14 cellular contexts compared by ENCODE assay signal in the genomic region with DNA sequence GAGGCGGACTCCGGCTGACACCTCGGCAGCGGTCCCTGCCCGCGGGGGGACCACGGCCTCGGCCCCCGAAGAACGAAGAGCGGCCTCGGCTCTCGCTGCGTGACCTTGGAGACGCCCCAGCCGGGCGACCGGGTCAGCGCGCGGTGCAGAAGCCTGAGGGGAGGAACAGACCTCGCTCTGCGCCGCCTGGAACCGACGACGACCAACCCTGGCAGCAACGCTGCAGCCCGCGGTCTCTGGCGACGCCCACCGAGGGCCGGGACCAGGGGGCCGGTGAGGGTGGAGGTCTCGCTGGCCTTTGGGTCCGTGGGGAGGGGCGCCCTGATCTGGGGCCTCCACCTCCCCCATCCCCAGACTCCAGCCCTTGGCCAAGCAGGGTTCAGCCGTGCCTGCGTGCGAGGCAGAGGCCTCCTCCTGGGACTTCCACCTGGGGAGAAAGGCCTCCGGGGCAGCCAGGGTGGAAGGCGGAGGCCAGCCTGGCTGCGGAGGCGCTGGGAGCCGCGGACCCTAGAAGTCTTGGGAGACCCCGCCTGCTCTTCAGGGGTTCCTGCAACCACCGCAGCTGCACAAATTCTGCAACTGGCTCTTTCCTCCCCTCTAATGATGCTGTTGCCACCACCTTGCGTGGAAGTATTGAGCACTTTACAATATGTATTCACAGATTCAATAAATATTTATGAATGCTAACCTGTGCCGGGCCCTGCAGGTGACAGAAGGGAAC. TPM values are rescaled to one million over a fixed set of nuclear protein-coding genes. Genes with fewer than 3 reads are reported as not detected.
DNase-seq lines count a peak whose midpoint lies in the region; ATAC-seq, FAIRE-seq and TF ChIP-seq lines count a peak whose summit lies in the region.
"Had no signal": no experiment of that assay in that cellular context is flagged by ENCODE, and none has a peak within 500 bp of the region (broad histone marks: within the 10 kb centered on the region; RNA-seq: fewer than 3 reads in every experiment).

No MANE protein-coding gene starts in this region.

- no peak for ATAC-seq in A549
- ATAC-seq in memory B cell (ENCODE audit: low read depth): no peak
- ATAC-seq in stimulated activated naive B cell treated with anti-CD40 and anti-IgM and Interleukin-4, amounts not matched to agents 10 μg/mL and 1 μg/mL and 100 μg/mL, for 72 hours (replicated peaks): no peak
- no peak for ATAC-seq in HG03354 (IDR thresholded peaks at IDR 0.05; ENCODE audit: poor library complexity, severe bottlenecking, unreplicated experiment)

- CTCF ChIA-PET in A549 (lab: Yijun Ruan, JAX): interaction anchor here (0.7 to 1.2 kb wide), 5 partner anchors 9 to 18 kb away, joined by 3 to 5 read pairs (median 4); no protein-coding TSS in a partner anchor

- peaks cover 38% of the 10 kb centered on the region for H3K27me3 ChIP-seq in HUES48 (ENCODE audit: control insufficient read depth, insufficient read depth, low read length)
- H3K27me3 ChIP-seq in esophagus squamous epithelium: peaks cover 12 to 89% (median 17%) of the 10 kb centered on the region in 4 donors

- H3K36me3 ChIP-seq in HUES48 (ENCODE audit: control insufficient read depth, insufficient read depth, low read length): no peaks in the 10 kb centered on the region
- no peaks in the 10 kb centered on the region for H3K36me3 ChIP-seq in esophagus squamous epithelium

- peaks cover 8% of the 10 kb centered on the region for H3K9me3 Mint-ChIP-seq in memory B cell
- peaks cover 7 to 11% of the 10 kb centered on the region in 2 donors for H3K9me3 Mint-ChIP-seq in stimulated activated naive B cell treated with anti-CD40 and anti-IgM and Interleukin-4, amounts not matched to agents 10 μg/mL and 1 μg/mL and 100 μg/mL, for 72 hours

- H3K36me3 Mint-ChIP-seq in memory B cell: peaks cover 11% of the 10 kb centered on the region
- peaks cover 9% of the 10 kb centered on the region in 2 donors for H3K36me3 Mint-ChIP-seq in stimulated activated naive B cell treated with anti-CD40 and anti-IgM and Interleukin-4, amounts not matched to agents 10 μg/mL and 1 μg/mL and 100 μg/mL, for 72 hours

- H3K9ac ChIP-seq in HUES48 (ENCODE audit: low read depth, low read length): no peak overlapping the region
- H3K9ac ChIP-seq: parathyroid adenoma had no signal

- H3K9me3 ChIP-seq in A549 (no peaks in the 10 kb centered on the region), HUES48 (ENCODE audit: control insufficient read depth, insufficient read depth, low read length) (no peaks in the 10 kb centered on the region), esophagus squamous epithelium (peaks cover 0 to 16% (median 5%) of the 10 kb centered on the region in 3 donors)

- intact Hi-C loops in esophagus squamous epithelium (cut with DNase I): no loop called here

- no peak for TF ChIP-seq RAD21 in A549 (conservative IDR thresholded peaks at IDR 0.05 in 1 of 2, IDR thresholded peaks at IDR 0.05 in 1 of 2)

- peak overlapping the region; percentile 77 for H3K4me2 ChIP-seq in A549

- H3K4me3 Mint-ChIP-seq in memory B cell: peak overlapping the region; percentile 24
- no peak overlapping the region for H3K4me3 Mint-ChIP-seq in stimulated activated naive B cell treated with anti-CD40 and anti-IgM and Interleukin-4, amounts not matched to agents 10 μg/mL and 1 μg/mL and 100 μg/mL, for 72 hours
- H3K4me3 Mint-ChIP-seq: central memory CD8-positive, alpha-beta T cell had no signal

- peaks cover 13% of the 10 kb centered on the region for H3K27me3 Mint-ChIP-seq in memory B cell
- peaks cover 39 to 65% of the 10 kb centered on the region in 2 donors for H3K27me3 Mint-ChIP-seq in stimulated activated naive B cell treated with anti-CD40 and anti-IgM and Interleukin-4, amounts not matched to agents 10 μg/mL and 1 μg/mL and 100 μg/mL, for 72 hours

- peaks cover 44% of the 10 kb centered on the region for H3K4me1 Mint-ChIP-seq in memory B cell
- H3K4me1 Mint-ChIP-seq in stimulated activated naive B cell treated with anti-CD40 and anti-IgM and Interleukin-4, amounts not matched to agents 10 μg/mL and 1 μg/mL and 100 μg/mL, for 72 hours: peaks cover 34 to 41% of the 10 kb centered on the region in 2 donors

- no peak overlapping the region for H3K27ac Mint-ChIP-seq in memory B cell
- no peak overlapping the region for H3K27ac Mint-ChIP-seq in stimulated activated naive B cell treated with anti-CD40 and anti-IgM and Interleukin-4, amounts not matched to agents 10 μg/mL and 1 μg/mL and 100 μg/mL, for 72 hours
- H3K27ac Mint-ChIP-seq: T-cell had no signal

- DNase-seq in A549 (ENCODE audit: low read depth in 1 of 2, low spot score in 1 of 2) (no peak), esophagus squamous epithelium (lab: John Stamatoyannopoulos, UW) (no peak), memory B cell (ENCODE audit: low spot score in 2 of 2) (no peak), frontal cortex (ENCODE audit: low spot score in 2 of 2) (no peak)
- DNase-seq in stimulated activated naive B cell treated with anti-CD40 and anti-IgM and Interleukin-4, amounts not matched to agents 10 μg/mL and 1 μg/mL and 100 μg/mL, for 72 hours: no peak
- no peak for DNase-seq in activated naive CD4-positive, alpha-beta T cell treated with Interleukin-2 at 50 U/mL for 16 hours
- DNase-seq: NCI-H1092 treated with DMSO at 0.1 percent for 48 hours, NCI-H510A, T-cell had no signal

- H3K4me3 ChIP-seq in A549 (peak overlapping the region; percentile 42), HUES48 (ENCODE audit: low read depth, low read length) (peak overlapping the region; percentile 46; the same call in 1 of the 2 replicates), esophagus squamous epithelium (peak overlapping the region in 3 of 4 donors; percentile 2 to 61 (median 35))

- POLR2A ChIA-PET in A549 (lab: Yijun Ruan, JAX): no interaction called here

- H3K27ac ChIP-seq in A549: peak overlapping the region in 1 of 2 experiments; percentile 63; a peak in 1 of 6 replicates
- no peak overlapping the region for H3K27ac ChIP-seq in HUES48 (ENCODE audit: low read depth, low read length)
- no peak overlapping the region for H3K27ac ChIP-seq in esophagus squamous epithelium
- H3K27ac ChIP-seq: parathyroid adenoma had no signal

- WGBS in A549 (ENCODE audit: missing lambda C conversion rate): 84% methylated on average over 10 of the region's 51 CpGs
- 33 to 91% methylated on average over 6 to 9 of the region's 51 CpGs for WGBS in esophagus squamous epithelium, 2 donors

- FAIRE-seq in A549 (lab: Jason Lieb, UNC) (no peak), frontal cortex (lab: Jason Lieb, UNC) (no peak)

- no peak for TF ChIP-seq POLR2A in A549 (IDR thresholded peaks at IDR 0.05; ENCODE audit: low read length)
- TF ChIP-seq POLR2A in esophagus squamous epithelium (IDR thresholded peaks at IDR 0.05): no peak

- no peak for TF ChIP-seq CTCF in A549 (IDR thresholded peaks at IDR 0.05)
- TF ChIP-seq CTCF in esophagus squamous epithelium (IDR thresholded peaks at IDR 0.05): no peak

- no peak for TF ChIP-seq EP300 in A549 (IDR thresholded peaks at IDR 0.05)

- H3K4me1 ChIP-seq in A549 (peaks cover 10% of the 10 kb centered on the region; the same call in 2 of the 3 replicates), HUES48 (ENCODE audit: control insufficient read depth, insufficient read depth, low read length) (no peaks in the 10 kb centered on the region), esophagus squamous epithelium (peaks cover 0 to 18% (median 10%) of the 10 kb centered on the region in 3 donors)
- H3K4me1 ChIP-seq: parathyroid adenoma had no signal

TF ChIP-seq in A549, 52 proteins besides CTCF, POLR2A, EP300 and RAD21:
- TF ChIP-seq KDM5A (IDR thresholded peaks at IDR 0.05) (no peak), RARB (CRISPR knock-in tag; IDR thresholded peaks at IDR 0.05) (no peak)
- TF ChIP-seq, protein P1, sequence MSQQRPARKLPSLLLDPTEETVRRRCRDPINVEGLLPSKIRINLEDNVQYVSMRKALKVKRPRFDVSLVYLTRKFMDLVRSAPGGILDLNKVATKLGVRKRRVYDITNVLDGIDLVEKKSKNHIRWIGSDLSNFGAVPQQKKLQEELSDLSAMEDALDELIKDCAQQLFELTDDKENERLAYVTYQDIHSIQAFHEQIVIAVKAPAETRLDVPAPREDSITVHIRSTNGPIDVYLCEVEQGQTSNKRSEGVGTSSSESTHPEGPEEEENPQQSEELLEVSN (IDR thresholded peaks at IDR 0.05; ENCODE audit: borderline replicate concordance, low read depth): no peak

RNA-seq across cellular contexts. Expression of gene SLC12A7, which starts 44.3 kb away (rescaled TPM):
- polyA plus RNA-seq in A549 (2011; rRNA removed) (11.2 and 12.3 TPM in 2 replicates), A549 (2017; fragmentation: RNase III; extraction: RNeasy Plus Mini Kit Qiagen cat#74134 plus additional on column Dnase treatment) (18.1 to 22.5 TPM (median 19.5 TPM) in 3 replicates)
- 15.3 and 19.8 TPM in 2 replicates for polyA plus RNA-seq in A549 (2012; cell fraction: cytosol; rRNA removed)
- polyA plus RNA-seq in A549 (2012; cell fraction: nucleus; rRNA removed): 79.7 and 103 TPM in 2 replicates
- polyA minus RNA-seq in A549 (2011; rRNA and poly(A)+ RNA removed): 11.0 and 22.1 TPM in 2 replicates
- total RNA-seq in esophagus squamous epithelium (10 to 100 TPM in 1 of 4 donors, 1 to 10 TPM in 3; 4.5 to 13.4 (median 6.6) TPM), frontal cortex (5.7 TPM)

RNA-seq across cellular contexts. Expression of gene SLC6A19, which starts 45.2 kb away (rescaled TPM):
- polyA plus RNA-seq in A549 (2011; rRNA removed) (not detected in 2 replicates), A549 (2017; fragmentation: RNase III; extraction: RNeasy Plus Mini Kit Qiagen cat#74134 plus additional on column Dnase treatment) (0.01 to 0.03 TPM in 2 of 3 replicates, not detected in the other)
- 0.01 and 0.03 TPM in 2 replicates for polyA plus RNA-seq in A549 (2012; cell fraction: cytosol; rRNA removed)
- 0.02 and 0.10 TPM in 2 replicates for polyA plus RNA-seq in A549 (2012; cell fraction: nucleus; rRNA removed)
- not detected in 2 replicates for polyA minus RNA-seq in A549 (2011; rRNA and poly(A)+ RNA removed)
- total RNA-seq in esophagus squamous epithelium (not detected), frontal cortex (not detected)
- total RNA-seq: glomerular endothelial cell had no signal
